In the genomic region with DNA sequence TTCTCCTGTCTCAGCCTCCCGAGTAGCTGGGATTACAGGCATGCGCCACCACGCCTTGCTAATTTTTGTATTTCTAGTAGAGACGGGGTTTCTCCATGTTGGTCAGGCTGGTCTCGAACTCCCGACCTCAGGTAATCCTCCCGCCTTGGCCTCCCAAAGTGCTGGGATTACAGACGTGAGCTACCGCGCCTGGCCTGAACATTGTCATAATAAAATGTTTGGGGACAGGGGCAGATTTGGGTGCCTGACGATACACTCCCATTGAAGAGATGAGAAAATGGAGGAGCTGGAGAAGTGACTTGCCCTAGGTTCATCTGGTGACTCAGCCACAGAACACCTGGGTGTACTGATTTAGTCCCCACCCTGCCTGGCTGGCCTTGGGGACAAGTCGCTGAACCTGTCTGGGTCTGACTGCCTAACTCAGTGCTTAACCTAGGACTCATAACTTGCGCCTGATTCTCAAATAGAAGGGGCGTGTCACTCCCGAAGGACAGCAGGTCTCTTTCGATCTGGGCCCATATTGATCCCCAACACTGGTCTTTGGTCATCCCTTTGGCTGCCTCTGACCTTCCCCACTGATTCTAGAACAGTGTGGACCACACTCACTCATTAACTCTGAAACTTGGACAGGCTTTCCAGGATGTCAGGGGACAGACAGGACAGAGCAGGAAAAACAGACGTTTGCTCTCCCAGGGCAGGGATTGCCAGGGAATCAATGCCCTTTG, we compare ENCODE assay signal across 9 cellular contexts. TPM values are rescaled to one million over a fixed set of nuclear protein-coding genes. Genes with fewer than 3 reads are reported as not detected.
DNase-seq lines count a peak whose midpoint lies in the region; ATAC-seq, FAIRE-seq and TF ChIP-seq lines count a peak whose summit lies in the region.
"Had no signal": no experiment of that assay in that cellular context is flagged by ENCODE, and none has a peak within 500 bp of the region (broad histone marks: within the 10 kb centered on the region; RNA-seq: fewer than 3 reads in every experiment).

No MANE protein-coding gene starts in this region.

- BruUV-seq in GM12878 (replicated peaks; lab: Mats Ljungman, UMichigan) = no TSS peak

- no peak for TF ChIP-seq CTCF in heart left ventricle (IDR thresholded peaks at IDR 0.05)
- no peak for TF ChIP-seq CTCF in GM12878 (IDR thresholded peaks at IDR 0.05 in 2 of 3, conservative IDR thresholded peaks at IDR 0.05 in 1 of 3; ENCODE audit: control insufficient read depth in 2 of 3, extremely low read depth in 1 of 3, insufficient read depth in 1 of 3, low read depth in 3 of 3, low read length in 3 of 3)
- TF ChIP-seq CTCF in upper lobe of right lung (IDR thresholded peaks at IDR 0.05) = no peak
- no peak for TF ChIP-seq CTCF in GM10266 (IDR thresholded peaks at IDR 0.05; ENCODE audit: control insufficient read depth, insufficient read depth, low read depth, missing control alignments)

- no peak overlapping the region for H2BK15ac ChIP-seq in mesenchymal stem cell (ENCODE audit: low read depth, poor library complexity, severe bottlenecking)

- no peak for FAIRE-seq in GM12878 (lab: Jason Lieb, UNC)

- H3K27me3 ChIP-seq in heart left ventricle (no peaks in the 10 kb centered on the region), GM12878 (replicated peaks in 1 of 2; ENCODE audit: control insufficient read depth in 2 of 2, insufficient read depth in 2 of 2, low read length in 1 of 2) (no peaks in the 10 kb centered on the region), mesenchymal stem cell (ENCODE audit: control insufficient read depth in 1 of 2, insufficient read depth in 1 of 2, low read length in 2 of 2) (peaks cover 0 to 5% of the 10 kb centered on the region in 2 experiments), upper lobe of right lung (no peaks in the 10 kb centered on the region)

- peak overlapping the region in 11 of 12 donors; percentile 39 to 76 (median 67) for H3K4me3 ChIP-seq in heart left ventricle
- H3K4me3 ChIP-seq in GM12878 = peak overlapping the region; percentile 75
- H3K4me3 ChIP-seq in mesenchymal stem cell (ENCODE audit: insufficient read depth in 1 of 2, low read depth in 1 of 2, low read length in 2 of 2) = peak overlapping the region in 1 of 2 experiments; percentile 85
- peak overlapping the region; percentile 69 for H3K4me3 ChIP-seq in upper lobe of right lung

- H4K91ac ChIP-seq in mesenchymal stem cell (ENCODE audit: low read length) = no peak overlapping the region

- TF ChIP-seq EP300 in GM12878 (IDR thresholded peaks at IDR 0.05; ENCODE audit: borderline replicate concordance in 1 of 2, control insufficient read depth in 1 of 2, low read depth in 2 of 2, low read length in 2 of 2) = no peak

- H3K9ac ChIP-seq in GM12878 (ENCODE audit: control insufficient read depth, insufficient read depth, low read length) = peak overlapping the region; percentile 75
- peak overlapping the region; percentile 91 for H3K9ac ChIP-seq in mesenchymal stem cell (ENCODE audit: low read length)

- H2BK5ac ChIP-seq in mesenchymal stem cell (ENCODE audit: low read depth, low read length, poor library complexity, severe bottlenecking) = no peak overlapping the region

- no peaks in the 10 kb centered on the region for H4K20me1 ChIP-seq in GM12878 (ENCODE audit: control insufficient read depth, insufficient read depth)

- H3K4me2 ChIP-seq in GM12878 (ENCODE audit: control insufficient read depth, insufficient read depth) (peak overlapping the region; percentile 78), mesenchymal stem cell (ENCODE audit: low read length, poor library complexity, severe bottlenecking) (no peak overlapping the region)

- H3K4me1 ChIP-seq in heart left ventricle (peaks cover 0 to 28% (median 18%) of the 10 kb centered on the region in 12 donors), GM12878 (ENCODE audit: control insufficient read depth, insufficient read depth, low read length) (peaks cover 11% of the 10 kb centered on the region), mesenchymal stem cell (ENCODE audit: control insufficient read depth, insufficient read depth, low read depth, low read length) (peaks cover 5% of the 10 kb centered on the region), upper lobe of right lung (peaks cover 12% of the 10 kb centered on the region)

- intact Hi-C loops in heart left ventricle (cut with DNase I) (loop anchor here in 7 of 10 donors (2.0 to 10.0 kb wide), 6 partner anchors 84 to 327 kb away; a partner anchor contains a TSS), Right ventricle myocardium inferior (cut with DNase I) (loop anchor here (2.0 to 10.0 kb wide), 2 partner anchors 79 to 167 kb away; no protein-coding TSS in a partner anchor), GM12878 (cut with micrococcal nuclease; ENCODE audit: unreplicated experiment) (loop anchor here (2.0 kb wide), 1 partner anchor 87 kb away; a partner anchor contains a TSS), upper lobe of right lung (cut with DNase I) (no loop called here)

- no peak overlapping the region for H2AFZ ChIP-seq in GM12878 (ENCODE audit: control insufficient read depth, low read depth, low read length)
- H2AFZ ChIP-seq in mesenchymal stem cell (ENCODE audit: low read depth, low read length) = no peak overlapping the region

- H3K9me3 ChIP-seq in heart left ventricle = no peaks in the 10 kb centered on the region
- no peaks in the 10 kb centered on the region for H3K9me3 ChIP-seq in GM12878 (replicated peaks; ENCODE audit: control insufficient read depth, insufficient read depth, low read length)
- H3K9me3 ChIP-seq in mesenchymal stem cell (ENCODE audit: control insufficient read depth, low read length) = no peaks in the 10 kb centered on the region
- H3K9me3 ChIP-seq in upper lobe of right lung = no peaks in the 10 kb centered on the region

- ATAC-seq in heart left ventricle = no peak
- ATAC-seq in Right ventricle myocardium inferior = no peak
- no peak for ATAC-seq in GM12878
- ATAC-seq in upper lobe of right lung = no peak
- ATAC-seq in GM18511 (IDR thresholded peaks at IDR 0.05; ENCODE audit: unreplicated experiment) = no peak

- POLR2A ChIA-PET in GM12878 (lab: Charles Lee) = interaction anchor here (0.5 to 2.1 kb wide), 7 partner anchors 9 to 273 kb away, joined by 3 to 14 read pairs (median 3); no protein-coding TSS in a partner anchor

- no peaks in the 10 kb centered on the region for H3K79me2 ChIP-seq in GM12878 (ENCODE audit: control insufficient read depth, insufficient read depth, low read length)

- no peak overlapping the region for H3K14ac ChIP-seq in mesenchymal stem cell (ENCODE audit: low read length in 2 of 2)

- no peak overlapping the region for H2BK120ac ChIP-seq in mesenchymal stem cell (ENCODE audit: low read depth, low read length)

- H3K4ac ChIP-seq in mesenchymal stem cell (ENCODE audit: low read depth in 1 of 2, low read length in 2 of 2) = no peak overlapping the region

- TF ChIP-seq RAD21 in GM12878 (IDR thresholded peaks at IDR 0.05; ENCODE audit: insufficient read depth, low read depth, low read length) = no peak

- no peak overlapping the region for H3K18ac ChIP-seq in mesenchymal stem cell (ENCODE audit: low read depth in 1 of 2, low read length in 2 of 2)

- in situ Hi-C loops in GM12878 (cut with MboI) = no loop called here

- H3K27ac ChIP-seq in heart left ventricle (peak overlapping the region in 11 of 12 donors; percentile 75 to 95 (median 86)), GM12878 (ENCODE audit: control insufficient read depth, insufficient read depth) (peak overlapping the region; percentile 73; the same call in 1 of the 2 replicates), mesenchymal stem cell (ENCODE audit: low read length, poor library complexity, severe bottlenecking) (no peak overlapping the region), upper lobe of right lung (peak overlapping the region; percentile 91)

- H3K79me1 ChIP-seq in mesenchymal stem cell (replicated peaks; ENCODE audit: low read length, poor library complexity, severe bottlenecking) = no peaks in the 10 kb centered on the region

- no peak for DNase-seq in heart left ventricle
- no peak for DNase-seq in Right ventricle myocardium inferior (ENCODE audit: missing footprints)
- no peak for DNase-seq in GM12878 (ENCODE audit: low read depth, low spot score)
- DNase-seq in mesenchymal stem cell = no peak
- no peak for DNase-seq in upper lobe of right lung
- DNase-seq in GM10266 (ENCODE audit: extremely low spot score) = no peak
- DNase-seq in iPS-NIHi7 (ENCODE audit: extremely low spot score) = no peak

- H2BK12ac ChIP-seq in mesenchymal stem cell (ENCODE audit: low read length in 2 of 2) = peak overlapping the region in 1 of 2 experiments; percentile 39

- RAD21 ChIA-PET in GM12878 (lab: Charles Lee; ENCODE audit: unreplicated experiment) = interaction anchor here (0.5 kb wide), 1 partner anchor 1652 kb away, joined by 3 read pairs; no protein-coding TSS in a partner anchor

- SMC1A ChIA-PET in GM12878 (lab: Charles Lee; ENCODE audit: uncharacterized antibody, unreplicated experiment) = interaction anchor here (0.6 to 1.4 kb wide), 3 partner anchors 10 to 190 kb away, joined by 3 to 4 read pairs (median 3); no protein-coding TSS in a partner anchor

- H3K23ac ChIP-seq in mesenchymal stem cell (ENCODE audit: low read length in 2 of 2) = no peak overlapping the region

- no peak overlapping the region for H4K8ac ChIP-seq in mesenchymal stem cell (ENCODE audit: low read length)

- no peak overlapping the region for H2AK5ac ChIP-seq in mesenchymal stem cell (ENCODE audit: low read length, severe bottlenecking)

- WGBS in heart left ventricle, 4 donors = 71 to 84% (median 74%) methylated on average over 17 of the region's 17 CpGs
- WGBS in GM12878 (ENCODE audit: insufficient coverage, insufficient replicate concordance, low lambda C conversion rate, missing lambda C conversion rate) = 78% methylated on average over 17 of the region's 17 CpGs
- WGBS in mesenchymal stem cell = 93% methylated on average over 17 of the region's 17 CpGs

- H3K36me3 ChIP-seq in heart left ventricle = no peaks in the 10 kb centered on the region
- H3K36me3 ChIP-seq in GM12878 (ENCODE audit: control insufficient read depth in 2 of 2, insufficient read depth in 2 of 2, low read length in 1 of 2) = no peaks in the 10 kb centered on the region
- H3K36me3 ChIP-seq in mesenchymal stem cell (ENCODE audit: control insufficient read depth in 1 of 2, insufficient read depth in 2 of 2, low read depth in 1 of 2, low read length in 2 of 2) = no peaks in the 10 kb centered on the region
- H3K36me3 ChIP-seq in upper lobe of right lung = no peaks in the 10 kb centered on the region

- CTCF ChIA-PET in GM12878 (lab: Yijun Ruan, JAX) = interaction anchor here (1.4 to 3.4 kb wide), 3 partner anchors 62 to 118 kb away, joined by 3 to 14 read pairs (median 4); a partner anchor contains a TSS

- TF ChIP-seq POLR2A in heart left ventricle (IDR thresholded peaks at IDR 0.05) (no peak), GM12878 (IDR thresholded peaks at IDR 0.05; ENCODE audit: low read depth, low read length) (no peak)

RNA-seq across cellular contexts. Expression of a gene that starts 7.6 kb away (rescaled TPM):
- total RNA-seq in heart left ventricle (10 to 100 TPM in 3 of 9 donors, 1 to 10 TPM in 6; 5.3 to 14.5 (median 8.7) TPM), Right ventricle myocardium inferior (8.8 TPM), GM12878 (2014; rRNA removed) (1.3 and 3.1 TPM in 2 replicates), GM12878 (2014; rRNA removed; fragmentation: Illumina TruSeq; extraction: Trizol) (1.4 and 1.7 TPM in 2 replicates), GM12878 (2021) (9.5 and 15.3 TPM in 2 replicates), upper lobe of right lung (15.9 TPM)
- polyA plus RNA-seq in heart left ventricle (1 to 10 TPM; 7.2 to 7.6 TPM), GM12878 (2011; rRNA removed) (0.35 and 1.0 TPM in 2 replicates), GM12878 (2014; fragmentation: Illumina TruSeq; extraction: Trizol) (5.0 and 7.7 TPM in 2 replicates), GM12878 (2014; fragmentation: Nextera tagmentation; extraction: Ambion mirVana) (under 1 TPM; 0.11 to 0.18 TPM), GM12878 (2014; rRNA removed) (3.8 and 5.1 TPM in 2 replicates), GM12878 (2016; fragmentation: Nextera tagmentation; extraction: Ambion mirVana) (1 to 10 TPM; 1.3 to 1.4 TPM)
- 14.4 and 20.0 TPM in 2 replicates for total RNA-seq in GM12878 (2013; cell fraction: nucleolus; rRNA removed)
- polyA plus RNA-seq in GM12878 (2011; ENCODE audit: low read depth) = 1.8 TPM
- 0.27 and 1.9 TPM in 2 replicates for polyA plus RNA-seq in GM12878 (2011; cell fraction: cytosol; rRNA removed)
- polyA plus RNA-seq in GM12878 (2011; cell fraction: nucleus; rRNA removed) = 2.8 and 4.6 TPM in 2 replicates
- 5.3 and 6.4 TPM in 2 replicates for polyA plus RNA-seq in GM12878 (2012)
- polyA minus RNA-seq in GM12878 (2011; rRNA and poly(A)+ RNA removed) = 1.2 and 3.7 TPM in 2 replicates
- polyA minus RNA-seq in GM12878 (2011; cell fraction: cytosol; rRNA and poly(A)+ RNA removed) = 1.7 and 4.0 TPM in 2 replicates
- polyA minus RNA-seq in GM12878 (2011; cell fraction: nucleus; rRNA and poly(A)+ RNA removed) = 2.7 and 3.7 TPM in 2 replicates
- 7.9 TPM for polyA plus RNA-seq in mesenchymal stem cell (2013, experiment 1 of 2)
- polyA plus RNA-seq in mesenchymal stem cell (2013, experiment 2 of 2) = 7.3 TPM

RNA-seq across cellular contexts. Expression of a gene that starts 28.4 kb away (rescaled TPM):
- total RNA-seq in heart left ventricle = 1 to 10 TPM in 6 of 9 donors, under 1 TPM in 3; 0.63 to 3.8 (median 1.1) TPM
- polyA plus RNA-seq in heart left ventricle = 1 to 10 TPM in 1 of 2 donors, under 1 TPM in 1; 0.15 to 1.1 TPM
- total RNA-seq in Right ventricle myocardium inferior = 1.2 TPM
- not detected in 2 replicates for total RNA-seq in GM12878 (2013; cell fraction: nucleolus; rRNA removed)
- total RNA-seq in GM12878 (2014; rRNA removed) = 0.05 TPM in 1 of 2 replicates, not detected in the other
- total RNA-seq in GM12878 (2014; rRNA removed; fragmentation: Illumina TruSeq; extraction: Trizol) = 0.04 TPM in 1 of 2 replicates, not detected in the other
- 0.08 TPM in 1 of 2 replicates, not detected in the other for total RNA-seq in GM12878 (2021)
- not detected for polyA plus RNA-seq in GM12878 (2011; ENCODE audit: low read depth)
- 0.05 and 0.06 TPM in 2 replicates for polyA plus RNA-seq in GM12878 (2011; rRNA removed)
- 0.18 and 0.22 TPM in 2 replicates for polyA plus RNA-seq in GM12878 (2011; cell fraction: cytosol; rRNA removed)
- polyA plus RNA-seq in GM12878 (2011; cell fraction: nucleus; rRNA removed) = 0.07 TPM in 2 replicates
- polyA plus RNA-seq in GM12878 (2012) = 0.04 TPM in 1 of 2 replicates, not detected in the other
- polyA plus RNA-seq in GM12878 (2014; fragmentation: Illumina TruSeq; extraction: Trizol) = 0.03 TPM in 1 of 2 replicates, not detected in the other
- not detected for polyA plus RNA-seq in GM12878 (2014; fragmentation: Nextera tagmentation; extraction: Ambion mirVana)
- not detected in 2 replicates for polyA plus RNA-seq in GM12878 (2014; rRNA removed)
- polyA plus RNA-seq in GM12878 (2016; fragmentation: Nextera tagmentation; extraction: Ambion mirVana) = under 1 TPM; 0.09 to 0.12 TPM
- polyA minus RNA-seq in GM12878 (2011; rRNA and poly(A)+ RNA removed) = not detected in 2 replicates
- not detected in 2 replicates for polyA minus RNA-seq in GM12878 (2011; cell fraction: cytosol; rRNA and poly(A)+ RNA removed)
- not detected in 2 replicates for polyA minus RNA-seq in GM12878 (2011; cell fraction: nucleus; rRNA and poly(A)+ RNA removed)
- polyA plus RNA-seq in mesenchymal stem cell (2013, experiment 1 of 2) = 0.03 TPM
- polyA plus RNA-seq in mesenchymal stem cell (2013, experiment 2 of 2) = 0.04 TPM
- total RNA-seq in upper lobe of right lung = 0.26 TPM
- total RNA-seq: HT1080 had no signal
